In the genomic region with DNA sequence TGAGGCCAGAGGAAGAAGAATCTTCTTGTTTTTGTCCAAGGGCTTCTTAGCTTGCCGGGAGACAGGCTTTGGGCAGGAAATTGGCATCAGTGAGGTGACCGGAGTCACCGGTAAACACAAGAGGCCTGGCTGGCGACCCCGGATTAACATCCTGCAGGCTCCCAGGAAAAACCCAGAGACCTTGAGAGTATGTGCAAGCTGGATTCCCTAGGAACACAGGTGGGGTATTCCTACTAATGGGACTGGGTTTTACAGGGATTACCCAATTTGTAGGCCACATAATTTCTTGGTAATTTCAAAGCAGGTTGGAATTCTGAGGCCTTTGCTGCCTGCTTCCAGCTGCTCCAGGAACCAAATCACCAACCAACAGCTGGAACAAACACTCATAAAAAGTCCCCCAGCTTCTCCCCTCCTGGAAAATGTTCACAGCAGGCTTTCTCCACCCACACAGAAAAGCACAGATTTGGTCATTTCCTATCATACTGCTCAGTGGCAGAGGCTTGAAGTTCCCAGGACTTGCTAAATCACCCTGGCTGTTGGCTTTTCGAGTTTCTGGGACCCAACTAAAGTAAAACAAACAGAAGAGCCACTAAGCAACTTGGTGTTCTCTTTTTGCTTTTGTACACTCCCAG, we compare ENCODE assay signal across 20 cellular contexts.
DNase-seq lines count a peak whose midpoint lies in the region; ATAC-seq and TF ChIP-seq lines count a peak whose summit lies in the region.
"Had no signal": no experiment of that assay in that cellular context is flagged by ENCODE, and none has a peak within 500 bp of the region (broad histone marks: within the 10 kb centered on the region; RNA-seq: fewer than 3 reads in every experiment).

No MANE protein-coding gene starts in this region.

- no peaks in the 10 kb centered on the region for H3K36me3 ChIP-seq in muscle layer of colon (ENCODE audit: insufficient read depth, low read length)
- no peaks in the 10 kb centered on the region for H3K36me3 ChIP-seq in upper lobe of left lung
- H3K36me3 ChIP-seq: BLaER1, HAP-1 had no signal

- no peak for TF ChIP-seq EP300 in upper lobe of left lung (IDR thresholded peaks at IDR 0.05)

- ATAC-seq in natural killer cell treated with Interleukin-12 subunit alpha and Interleukin-12 subunit beta and Interleukin-15 and Interleukin-18, amount 100 ng/mL, for 72 hours: no peak
- no peak for ATAC-seq in natural killer cell
- ATAC-seq in upper lobe of left lung (ENCODE audit: low FRiP score in 2 of 2): no peak
- ATAC-seq in GM21390 (IDR thresholded peaks at IDR 0.05; ENCODE audit: unreplicated experiment): no peak
- ATAC-seq: GM12878, K562, PC-3 had no signal

- no peak overlapping the region for H3K27ac Mint-ChIP-seq in natural killer cell treated with Interleukin-12 subunit alpha and Interleukin-12 subunit beta and Interleukin-15 and Interleukin-18, amount 100 ng/mL, for 72 hours
- H3K27ac Mint-ChIP-seq in natural killer cell (no peak overlapping the region), endothelial cell (ENCODE audit: unreplicated experiment) (peak overlapping the region; percentile 53), CD14-positive monocyte (no peak overlapping the region)
- H3K27ac Mint-ChIP-seq: CD8-positive, alpha-beta memory T cell had no signal

- H3K4me3 ChIP-seq in muscle layer of colon (ENCODE audit: low read depth in 1 of 2, low read length in 2 of 2) (no peak overlapping the region), upper lobe of left lung (no peak overlapping the region)
- H3K4me3 ChIP-seq: BLaER1, GM12878, HAP-1, K562 had no signal

- H3K27ac ChIP-seq in muscle layer of colon (ENCODE audit: low read depth, low read length) (peak overlapping the region; percentile 14), upper lobe of left lung (peak overlapping the region; percentile 6 to 71 (median 48))
- H3K27ac ChIP-seq: BLaER1 had no signal

- H3K4me1 ChIP-seq in muscle layer of colon (ENCODE audit: insufficient read depth, low read length) (peaks cover 47% of the 10 kb centered on the region), upper lobe of left lung (peaks cover 0 to 14% (median 11%) of the 10 kb centered on the region in 4 donors)
- H3K4me1 ChIP-seq: HAP-1 had no signal

- peaks cover 0 to 5% of the 10 kb centered on the region in 2 donors for H3K4me1 Mint-ChIP-seq in natural killer cell treated with Interleukin-12 subunit alpha and Interleukin-12 subunit beta and Interleukin-15 and Interleukin-18, amount 100 ng/mL, for 72 hours (ENCODE audit: low read depth in 2 of 2)
- H3K4me1 Mint-ChIP-seq in natural killer cell (peaks cover 4 to 5% of the 10 kb centered on the region in 2 donors), endothelial cell (ENCODE audit: unreplicated experiment) (peaks cover 5% of the 10 kb centered on the region), CD14-positive monocyte (no peaks in the 10 kb centered on the region)

- peak; percentile 22 for DNase-seq in natural killer cell treated with Interleukin-12 subunit alpha and Interleukin-12 subunit beta and Interleukin-15 and Interleukin-18, amount 100 ng/mL, for 72 hours (ENCODE audit: low spot score)
- DNase-seq in natural killer cell: no peak
- DNase-seq in endothelial cell (ENCODE audit: low spot score): no peak
- DNase-seq in upper lobe of left lung: no peak
- DNase-seq in CD14-positive monocyte (ENCODE audit: low spot score): no peak
- DNase-seq in activated CD4-positive, CD25-positive, alpha-beta regulatory T cell treated with anti-CD3 and anti-CD28 coated beads, Interleukin-2, amount 50 U/mL, for 72 hours: no peak
- DNase-seq: 8988T; CD8-positive, alpha-beta memory T cell; DND-41; NCI-H1417 treated with DMSO at 0.1 percent for 48 hours; NCI-H1930; NCI-H2171; NCI-H446 treated with DMSO at 0.1 percent for 48 hours; PC-3 had no signal

- H3K4me3 Mint-ChIP-seq in natural killer cell treated with Interleukin-12 subunit alpha and Interleukin-12 subunit beta and Interleukin-15 and Interleukin-18, amount 100 ng/mL, for 72 hours: no peak overlapping the region
- H3K4me3 Mint-ChIP-seq in natural killer cell (no peak overlapping the region), endothelial cell (ENCODE audit: unreplicated experiment) (no peak overlapping the region), CD14-positive monocyte (no peak overlapping the region)

- no peaks in the 10 kb centered on the region for H3K36me3 Mint-ChIP-seq in natural killer cell treated with Interleukin-12 subunit alpha and Interleukin-12 subunit beta and Interleukin-15 and Interleukin-18, amount 100 ng/mL, for 72 hours
- H3K36me3 Mint-ChIP-seq in natural killer cell: no peaks in the 10 kb centered on the region
- peaks cover 3% of the 10 kb centered on the region for H3K36me3 Mint-ChIP-seq in endothelial cell (ENCODE audit: low read depth, unreplicated experiment)
- no peaks in the 10 kb centered on the region for H3K36me3 Mint-ChIP-seq in CD14-positive monocyte

- H3K27me3 ChIP-seq in muscle layer of colon (ENCODE audit: control insufficient read depth in 1 of 2, insufficient read depth in 2 of 2, low read length in 2 of 2) (no peaks in the 10 kb centered on the region), upper lobe of left lung (no peaks in the 10 kb centered on the region)
- H3K27me3 ChIP-seq: BLaER1 had no signal

- no peak overlapping the region for H3K9ac ChIP-seq in muscle layer of colon (ENCODE audit: low read length)
- H3K9ac ChIP-seq: BLaER1 had no signal

- no peak for TF ChIP-seq POLR2A in upper lobe of left lung (IDR thresholded peaks at IDR 0.05)

- 31 to 48% methylated on average over 1 to 6 of the region's 6 CpGs for WGBS in upper lobe of left lung, 2 donors

- intact Hi-C loops in natural killer cell (cut with micrococcal nuclease) (no loop called here), CD14-positive monocyte (cut with micrococcal nuclease) (no loop called here)

- peaks cover 14 to 37% of the 10 kb centered on the region in 2 donors for H3K27me3 Mint-ChIP-seq in natural killer cell treated with Interleukin-12 subunit alpha and Interleukin-12 subunit beta and Interleukin-15 and Interleukin-18, amount 100 ng/mL, for 72 hours
- peaks cover 2 to 9% of the 10 kb centered on the region in 2 donors for H3K27me3 Mint-ChIP-seq in natural killer cell (ENCODE audit: low read depth in 2 of 2)
- H3K27me3 Mint-ChIP-seq in endothelial cell (ENCODE audit: unreplicated experiment): peaks cover 2% of the 10 kb centered on the region
- peaks cover 13 to 30% (median 16%) of the 10 kb centered on the region in 3 donors for H3K27me3 Mint-ChIP-seq in CD14-positive monocyte (ENCODE audit: low read depth in 3 of 3)

- peaks cover 5% of the 10 kb centered on the region for H3K9me3 Mint-ChIP-seq in natural killer cell treated with Interleukin-12 subunit alpha and Interleukin-12 subunit beta and Interleukin-15 and Interleukin-18, amount 100 ng/mL, for 72 hours
- no peaks in the 10 kb centered on the region for H3K9me3 Mint-ChIP-seq in natural killer cell
- no peaks in the 10 kb centered on the region for H3K9me3 Mint-ChIP-seq in endothelial cell (ENCODE audit: unreplicated experiment)
- H3K9me3 Mint-ChIP-seq in CD14-positive monocyte: peaks cover 6 to 16% (median 7%) of the 10 kb centered on the region in 7 donors

- H3K9me3 ChIP-seq in muscle layer of colon (ENCODE audit: low read length): no peaks in the 10 kb centered on the region
- no peaks in the 10 kb centered on the region for H3K9me3 ChIP-seq in upper lobe of left lung

- TF ChIP-seq CTCF in natural killer cell (IDR thresholded peaks at IDR 0.05) (no peak), endothelial cell (IDR thresholded peaks at IDR 0.05; ENCODE audit: unreplicated experiment) (no peak), upper lobe of left lung (IDR thresholded peaks at IDR 0.05) (no peak), CD14-positive monocyte (IDR thresholded peaks at IDR 0.05) (no peak)
